Comparison of ENCODE assay signal across 7 cellular contexts in genomic region chr3:146544929-146545528, GRCh38. TPM values are rescaled to one million over a fixed set of nuclear protein-coding genes. Genes with fewer than 3 reads are reported as not detected.
DNase-seq lines count a peak whose midpoint lies in the region; ATAC-seq and TF ChIP-seq lines count a peak whose summit lies in the region.

No MANE protein-coding gene starts in this region.

- ATAC-seq in GM19455 (IDR thresholded peaks at IDR 0.05; ENCODE audit: unreplicated experiment) (peak; percentile 19), right cardiac atrium (no peak), GM19467 (IDR thresholded peaks at IDR 0.05; ENCODE audit: unreplicated experiment) (no peak)
- no peak for ATAC-seq in stimulated activated naive B cell treated with anti-CD40 and anti-IgM and Interleukin-4, amounts not matched to agents 10 μg/mL and 1 μg/mL and 100 μg/mL, for 72 hours (replicated peaks)

- intact Hi-C loops in right cardiac atrium (cut with DNase I): no loop called here

- peak overlapping the region; percentile 89 to 94 for H3K4me3 Mint-ChIP-seq in stimulated activated naive B cell treated with anti-CD40 and anti-IgM and Interleukin-4, amounts not matched to agents 10 μg/mL and 1 μg/mL and 100 μg/mL, for 72 hours

- DNase-seq in right cardiac atrium: no peak
- no peak for DNase-seq in stimulated activated naive B cell treated with anti-CD40 and anti-IgM and Interleukin-4, amounts not matched to agents 10 μg/mL and 1 μg/mL and 100 μg/mL, for 72 hours
- DNase-seq in AG08396 (ENCODE audit: low spot score): no peak
- DNase-seq in UCSD-AML1 (lab: John Stamatoyannopoulos, UW; ENCODE audit: unreplicated experiment): no peak

- H3K27ac ChIP-seq in VCaP (peak overlapping the region; percentile 44; the same call in 1 of the 2 replicates), right cardiac atrium (ENCODE audit: low read length) (peak overlapping the region; percentile 100)

- no peaks in the 10 kb centered on the region for H3K36me3 Mint-ChIP-seq in stimulated activated naive B cell treated with anti-CD40 and anti-IgM and Interleukin-4, amounts not matched to agents 10 μg/mL and 1 μg/mL and 100 μg/mL, for 72 hours

- H3K27ac Mint-ChIP-seq in stimulated activated naive B cell treated with anti-CD40 and anti-IgM and Interleukin-4, amounts not matched to agents 10 μg/mL and 1 μg/mL and 100 μg/mL, for 72 hours: peak overlapping the region; percentile 96

- no peaks in the 10 kb centered on the region for H3K4me1 ChIP-seq in right cardiac atrium (ENCODE audit: control insufficient read depth, insufficient read depth, low read length)

- peaks cover 28 to 55% of the 10 kb centered on the region in 2 donors for H3K4me1 Mint-ChIP-seq in stimulated activated naive B cell treated with anti-CD40 and anti-IgM and Interleukin-4, amounts not matched to agents 10 μg/mL and 1 μg/mL and 100 μg/mL, for 72 hours

- no peaks in the 10 kb centered on the region for H3K9me3 ChIP-seq in right cardiac atrium (ENCODE audit: control insufficient read depth, low read length)

- no peaks in the 10 kb centered on the region for H3K9me3 Mint-ChIP-seq in stimulated activated naive B cell treated with anti-CD40 and anti-IgM and Interleukin-4, amounts not matched to agents 10 μg/mL and 1 μg/mL and 100 μg/mL, for 72 hours

- no peak for TF ChIP-seq CTCF in VCaP (conservative IDR thresholded peaks at IDR 0.05)

- peak overlapping the region; percentile 94 for H3K4me3 ChIP-seq in right cardiac atrium (ENCODE audit: low read length)

- no peaks in the 10 kb centered on the region for H3K27me3 ChIP-seq in right cardiac atrium (ENCODE audit: control insufficient read depth, insufficient read depth)

- WGBS in right cardiac atrium: 53% methylated on average over 8 of the region's 8 CpGs

- H3K27me3 Mint-ChIP-seq in stimulated activated naive B cell treated with anti-CD40 and anti-IgM and Interleukin-4, amounts not matched to agents 10 μg/mL and 1 μg/mL and 100 μg/mL, for 72 hours: no peaks in the 10 kb centered on the region

RNA-seq across cellular contexts. Expression of gene PLSCR1, which starts 0.6 kb away (rescaled TPM):
- total RNA-seq in right cardiac atrium: 10 to 100 TPM; 29.2 to 66.9 (median 32.8) TPM
- polyA plus RNA-seq in right cardiac atrium: 20.8 TPM
